ENCODE assay signal across 26 cellular contexts in genomic region chr10:31522820-31523219, GRCh38.
"Had no signal": no experiment of that assay in that cellular context is flagged by ENCODE, and none has a peak within 500 bp of the region (broad histone marks: within the 10 kb centered on the region; RNA-seq: fewer than 3 reads in every experiment).

No MANE protein-coding gene starts in this region.

- H3K9me2 ChIP-seq: SK-N-SH had no signal

- H3K4me2 ChIP-seq: SK-N-SH had no signal

- H3K27me3 Mint-ChIP-seq: activated naive CD8-positive, alpha-beta T cell treated with anti-CD3 and anti-CD28 coated beads, Interleukin-2, amount 10 ng/mL, durations not matched to agents 7 days and 5 days had no signal

- H3K4me3 Mint-ChIP-seq: activated CD8-positive, alpha-beta T cell treated with anti-CD3 and anti-CD28 coated beads, Interleukin-2, amount 10 ng/mL, durations not matched to agents 7 days and 5 days; activated naive CD8-positive, alpha-beta T cell treated with anti-CD3 and anti-CD28 coated beads, Interleukin-2, amount 10 ng/mL, durations not matched to agents 7 days and 5 days had no signal

- H3K27ac ChIP-seq: adrenal gland, Peyer's patch, RWPE1, SJCRH30, VCaP had no signal

- H3K27ac Mint-ChIP-seq: activated CD8-positive, alpha-beta T cell treated with anti-CD3 and anti-CD28 coated beads, Interleukin-2, amount 10 ng/mL, durations not matched to agents 7 days and 5 days; activated naive CD8-positive, alpha-beta T cell treated with anti-CD3 and anti-CD28 coated beads, Interleukin-2, amount 10 ng/mL, durations not matched to agents 7 days and 5 days had no signal

- DNase-seq: activated CD4-positive, alpha-beta T cell treated with anti-CD3 and anti-CD28 coated beads, Interleukin-2, amount 50 U/mL, for 1 hour; activated CD4-positive, CD25-positive, alpha-beta regulatory T cell; activated CD8-positive, alpha-beta memory T cell treated with anti-CD3 and anti-CD28 coated beads, Interleukin-2, amount 50 U/mL, for 48 hours; activated CD8-positive, alpha-beta T cell treated with anti-CD3 and anti-CD28 coated beads, Interleukin-2, amount 10 ng/mL, durations not matched to agents 7 days and 5 days; activated effector memory CD4-positive, alpha-beta T cell treated with Interleukin-2 at 50 U/mL for 16 hours; activated naive CD4-positive, alpha-beta T cell; activated naive CD8-positive, alpha-beta T cell treated with anti-CD3 and anti-CD28 coated beads, Interleukin-2, amount 10 ng/mL, durations not matched to agents 7 days and 5 days; activated T-cell treated with anti-CD3 and anti-CD28 coated beads, Interleukin-2, amount 50 U/mL, for 1 hour; adrenal gland; anterior cingulate cortex; cerebellar nuclear complex; MG63; NCI-H1092 treated with DMSO at 0.1 percent for 48 hours; NCI-H1417 treated with DMSO at 0.1 percent for 48 hours; NCI-H1694; NCI-H2029; NCI-H2107; NCI-H524 treated with DMSO at 0.1 percent for 48 hours; NCI-H82; Peyer's patch; Right ventricle myocardium superior; SK-N-SH; T-helper 1 cell had no signal

- H3K9me3 Mint-ChIP-seq: activated naive CD8-positive, alpha-beta T cell treated with anti-CD3 and anti-CD28 coated beads, Interleukin-2, amount 10 ng/mL, durations not matched to agents 7 days and 5 days had no signal

- H3K4me3 ChIP-seq: adrenal gland, MG63, Peyer's patch, SJCRH30 had no signal

- H3K27me3 ChIP-seq: adrenal gland, MG63, Peyer's patch, SJCRH30 had no signal

- H3K4me1 ChIP-seq: adrenal gland, Peyer's patch had no signal

- ATAC-seq: activated CD8-positive, alpha-beta T cell treated with anti-CD3 and anti-CD28 coated beads, Interleukin-2, amount 10 ng/mL, durations not matched to agents 7 days and 5 days had no signal

- H3K4me1 Mint-ChIP-seq: activated naive CD8-positive, alpha-beta T cell treated with anti-CD3 and anti-CD28 coated beads, Interleukin-2, amount 10 ng/mL, durations not matched to agents 7 days and 5 days had no signal

- H3K9me3 ChIP-seq: adrenal gland, MG63, Peyer's patch, SJCRH30, SK-N-SH had no signal
